Comparison of ENCODE assay signal across 8 cellular contexts in the genomic region with DNA sequence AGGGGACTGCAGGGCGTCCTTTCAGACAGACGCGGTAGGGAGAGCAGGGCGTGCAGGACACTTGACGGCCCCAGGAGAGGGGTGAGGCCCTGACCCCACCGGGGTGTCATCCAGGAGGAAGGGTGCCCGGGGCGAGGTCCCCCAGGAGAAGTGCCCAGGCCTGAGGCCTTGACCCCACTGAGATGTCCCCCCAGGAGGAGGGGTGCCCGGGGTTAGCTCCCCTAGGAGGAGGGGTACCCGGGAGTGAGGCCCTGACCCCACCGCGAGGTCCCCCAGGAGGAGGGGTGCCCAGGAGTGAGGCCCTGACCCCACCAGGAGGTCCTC. TPM values are rescaled to one million over a fixed set of nuclear protein-coding genes. Genes with fewer than 3 reads are reported as not detected.
DNase-seq lines count a peak whose midpoint lies in the region; ATAC-seq, FAIRE-seq and TF ChIP-seq lines count a peak whose summit lies in the region.

No MANE protein-coding gene starts in this region.

- H3K9me3 Mint-ChIP-seq in activated naive CD4-positive, alpha-beta T cell treated with anti-CD3 and anti-CD28 coated beads, Interleukin-2, amount 50 U/mL, for 24 hours, result no peaks in the 10 kb centered on the region

- peak overlapping the region; percentile 79 for H3K4me3 ChIP-seq in astrocyte of the cerebellum (ENCODE audit: low read depth, low read length)
- peak overlapping the region; percentile 78 for H3K4me3 ChIP-seq in lower lobe of right lung
- H3K4me3 ChIP-seq in transverse colon, result peak overlapping the region; percentile 9 to 41 (median 23)

- TF ChIP-seq CTCF in astrocyte of the cerebellum (IDR thresholded peaks at IDR 0.05; ENCODE audit: low read depth, low read length, missing control alignments) (no peak), lower lobe of right lung (IDR thresholded peaks at IDR 0.05) (no peak), transverse colon (IDR thresholded peaks at IDR 0.05) (no peak)

- no peak for DNase-seq in activated naive CD4-positive, alpha-beta T cell treated with Interleukin-2 at 50 U/mL for 16 hours
- DNase-seq in astrocyte of the cerebellum (ENCODE audit: low read depth) (no peak), lower lobe of right lung (no peak), transverse colon (no peak), DMS 273 treated with DMSO at 0.1 percent for 48 hours (lab: John Stamatoyannopoulos, UW) (no peak), frontal cortex (ENCODE audit: low spot score in 2 of 2) (no peak)

- H3K27ac ChIP-seq in lower lobe of right lung, result peak overlapping the region; percentile 87
- H3K27ac ChIP-seq in transverse colon, result peak overlapping the region; percentile 82 to 90 (median 88)

- no peaks in the 10 kb centered on the region for H3K27me3 ChIP-seq in lower lobe of right lung (ENCODE audit: low read depth)
- H3K27me3 ChIP-seq in transverse colon, result no peaks in the 10 kb centered on the region

- H3K4me1 Mint-ChIP-seq in activated naive CD4-positive, alpha-beta T cell treated with anti-CD3 and anti-CD28 coated beads, Interleukin-2, amount 50 U/mL, for 24 hours, result peaks cover 31% of the 10 kb centered on the region

- H3K36me3 Mint-ChIP-seq in activated naive CD4-positive, alpha-beta T cell treated with anti-CD3 and anti-CD28 coated beads, Interleukin-2, amount 50 U/mL, for 24 hours, result peaks cover 2% of the 10 kb centered on the region

- peaks cover 30% of the 10 kb centered on the region for H3K4me1 ChIP-seq in lower lobe of right lung
- peaks cover 9 to 16% (median 13%) of the 10 kb centered on the region in 4 donors for H3K4me1 ChIP-seq in transverse colon

- in situ Hi-C loops in astrocyte of the cerebellum (cut with HindIII; ENCODE audit: low sequenced_read_pairs), result no loop called here
- in situ Hi-C loops in transverse colon (cut with MboI; ENCODE audit: low pct_ligation_motif_present in 1 of 4, low pct_unique_long_range_greater_than_20kb in 1 of 4, low sequenced_read_pairs in 3 of 4), result no loop called here

- intact Hi-C loops in lower lobe of right lung (cut with DNase I) (no loop called here), transverse colon (cut with DNase I; ENCODE audit: low total_unique reads) (no loop called here)

- H3K4me3 Mint-ChIP-seq in activated naive CD4-positive, alpha-beta T cell treated with anti-CD3 and anti-CD28 coated beads, Interleukin-2, amount 50 U/mL, for 24 hours, result peak overlapping the region; percentile 78

- no peaks in the 10 kb centered on the region for H3K27me3 Mint-ChIP-seq in activated naive CD4-positive, alpha-beta T cell treated with anti-CD3 and anti-CD28 coated beads, Interleukin-2, amount 50 U/mL, for 24 hours

- H3K9me3 ChIP-seq in lower lobe of right lung, result no peaks in the 10 kb centered on the region
- no peaks in the 10 kb centered on the region for H3K9me3 ChIP-seq in transverse colon

- FAIRE-seq in frontal cortex (lab: Jason Lieb, UNC), result no peak

- H3K27ac Mint-ChIP-seq in activated naive CD4-positive, alpha-beta T cell treated with anti-CD3 and anti-CD28 coated beads, Interleukin-2, amount 50 U/mL, for 24 hours, result peak overlapping the region; percentile 91

- no peak for TF ChIP-seq EP300 in transverse colon (IDR thresholded peaks at IDR 0.05; ENCODE audit: low read depth)

- WGBS in transverse colon (ENCODE audit: low coverage in 1 of 2), 2 donors, result 43% methylated on average over 11 of the region's 12 CpGs; no CpG with 5 or more reads in 1 of the 2 donors

- ATAC-seq in lower lobe of right lung (no peak), GM21737 (IDR thresholded peaks at IDR 0.05; ENCODE audit: unreplicated experiment) (no peak)

- no peaks in the 10 kb centered on the region for H3K36me3 ChIP-seq in lower lobe of right lung
- H3K36me3 ChIP-seq in transverse colon, result no peaks in the 10 kb centered on the region

- TF ChIP-seq POLR2A in transverse colon (IDR thresholded peaks at IDR 0.05), result no peak

RNA-seq across cellular contexts. Expression of a gene that starts 27.2 kb away (rescaled TPM):
- total RNA-seq in lower lobe of right lung (59.8 TPM), transverse colon (100 to 1,000 TPM in 2 of 4 donors, 10 to 100 TPM in 2; 46.8 to 325 (median 112) TPM), frontal cortex (45.2 TPM)

Comparison
In these comparisons a context has a peak if more than half of its experiments do, and no peak if none do; other contexts are left out.
1. H3K4me3 ChIP-seq: peak in every context shown above with its lines; median percentile 79 in astrocyte of the cerebellum; 78 in lower lobe of right lung; 23 in transverse colon.